Comparison of ENCODE assay signal across 1 cellular context in the genomic region with DNA sequence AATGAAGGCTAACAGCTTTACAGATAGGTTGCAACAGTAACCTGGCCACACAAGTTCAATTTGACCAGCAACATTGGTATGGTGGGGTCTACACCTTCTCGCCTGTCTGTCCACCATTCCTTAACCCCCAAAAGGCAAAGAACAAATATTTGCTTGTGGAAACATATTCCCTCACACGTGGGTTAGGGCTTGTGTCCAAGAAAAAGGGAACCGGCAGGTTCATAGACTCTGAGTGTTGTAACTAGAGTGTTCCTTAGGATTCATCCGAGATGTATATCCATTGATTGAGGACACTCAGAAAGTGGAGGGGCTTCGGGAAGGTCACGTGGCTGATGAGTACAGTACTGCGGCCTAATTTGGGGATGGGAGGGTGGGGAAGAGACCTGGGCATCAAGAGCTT.
TF ChIP-seq lines count a peak whose summit lies in the region.

No MANE protein-coding gene starts in this region.

TF ChIP-seq in K562, 482 proteins besides CTCF, POLR2A, EP300 and RAD21:
- no peak for TF ChIP-seq ARHGAP35 (IDR thresholded peaks at IDR 0.05; ENCODE audit: partially characterized antibody)
